8 cellular contexts compared by ENCODE assay signal in genomic region chr19:37719111-37719926, GRCh38.
DNase-seq lines count a peak whose midpoint lies in the region; ATAC-seq and TF ChIP-seq lines count a peak whose summit lies in the region.

TSS of gene ZNF607 (minus strand) at chr19:37719761. CDS start at chr19:37711618, 8,143 bp downstream.

- ATAC-seq in GM18519 (IDR thresholded peaks at IDR 0.05; ENCODE audit: low FRiP score, unreplicated experiment) (peak; percentile 82), HG03060 (IDR thresholded peaks at IDR 0.05; ENCODE audit: low read depth, unreplicated experiment) (peak; percentile 75)

- TF ChIP-seq CTCF in 22Rv1 (IDR thresholded peaks at IDR 0.05), result peak; percentile 79
- TF ChIP-seq CTCF in choroid plexus epithelial cell (conservative IDR thresholded peaks at IDR 0.05; ENCODE audit: low read depth, low read length), result peak; percentile 78

- DNase-seq in NCI-H2171 treated with DMSO at 0.1 percent for 48 hours (lab: John Stamatoyannopoulos, UW) (peak; percentile 98), choroid plexus epithelial cell (ENCODE audit: low read depth) (peak; percentile 95), kidney tubule cell (ENCODE audit: low spot score) (peak; percentile 95)
- peak; percentile 71 for DNase-seq in activated CD4-positive, alpha-beta T cell treated with anti-CD3 and anti-CD28 coated beads for 1 hour
- peak; percentile 45 to 61 for DNase-seq in stimulated activated CD4-positive, alpha-beta T cell treated with anti-CD3 and anti-CD28 coated beads, Interleukin-1b, Interleukin-23, amount 100 ng/mL, for 1 hour (ENCODE audit: low read depth in 2 of 2)

- H3K27ac ChIP-seq in 22Rv1, result peak within 1 kb of the TSS; percentile 83

- H3K4me3 ChIP-seq in choroid plexus epithelial cell (ENCODE audit: low read depth, low read length), result peak within 1 kb of the TSS; percentile 85

Comparison
In these comparisons a context has a peak if more than half of its experiments do, and no peak if none do; other contexts are left out.
1. Peak in every context shown above with its lines: DNase-seq, ATAC-seq, H3K4me3 ChIP-seq and H3K27ac ChIP-seq.